In the genomic region with DNA sequence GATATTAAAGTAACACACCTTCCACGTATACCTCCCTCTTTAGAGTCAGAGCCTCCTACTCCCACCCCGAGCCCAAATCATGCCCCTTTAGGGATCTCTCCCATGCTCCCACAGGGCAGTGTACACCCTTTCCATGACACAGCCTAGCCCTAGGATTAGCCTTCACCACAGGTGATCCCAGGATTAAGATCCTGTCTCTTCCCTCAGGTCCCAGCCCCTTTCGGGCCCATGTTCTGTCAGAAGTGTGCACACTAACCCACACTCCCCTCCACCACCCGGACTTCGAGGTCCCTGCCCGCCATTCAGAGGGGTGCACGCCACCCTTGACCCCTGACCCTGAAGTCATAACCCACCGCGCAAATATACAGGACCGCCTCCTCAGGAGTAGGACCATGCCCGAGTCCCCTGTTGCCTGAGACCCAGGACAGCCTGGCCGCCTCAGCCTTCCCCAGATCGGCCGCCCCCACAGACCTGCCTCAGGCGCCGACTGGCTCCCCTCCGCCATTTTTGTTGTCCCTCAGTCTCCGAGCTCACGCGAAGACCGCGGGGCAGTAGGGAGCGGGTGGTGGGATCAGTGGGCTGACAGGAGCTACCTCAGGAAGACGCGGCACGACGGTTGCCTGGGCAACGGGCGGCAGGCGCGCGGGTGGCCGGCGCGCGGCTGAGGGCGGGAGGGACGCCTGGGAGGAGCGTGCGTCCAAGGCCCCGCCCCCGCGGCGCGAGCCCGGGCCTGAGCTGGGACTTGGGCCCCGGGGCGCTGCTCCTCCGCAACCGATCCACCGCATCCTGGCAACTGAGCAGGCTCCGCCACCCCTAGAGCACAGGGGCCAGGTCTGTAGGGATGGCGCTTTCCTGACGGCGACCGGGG, we compare ENCODE assay signal across 9 cellular contexts. TPM values are rescaled to one million over a fixed set of nuclear protein-coding genes. Genes with fewer than 3 reads are reported as not detected.
A peak's percentile ranks its signal among the peaks of the same experiment; 100 is the strongest.
DNase-seq lines count a peak whose midpoint lies in the region; ATAC-seq, FAIRE-seq and TF ChIP-seq lines count a peak whose summit lies in the region.
"Had no signal": no experiment of that assay in that cellular context is flagged by ENCODE, and none has a peak within 500 bp of the region (broad histone marks: within the 10 kb centered on the region; RNA-seq: fewer than 3 reads in every experiment).

A gene (minus strand): TSS at position 663 of the 868 bp plus-strand sequence.

- ATAC-seq in GM19463 (IDR thresholded peaks at IDR 0.05; ENCODE audit: unreplicated experiment) (peak; percentile 71), GM18858 (IDR thresholded peaks at IDR 0.05; ENCODE audit: unreplicated experiment) (no peak)
- ATAC-seq: Panc1 had no signal

- no peaks in the 10 kb centered on the region for H3K4me1 Mint-ChIP-seq in MCF 10A (ENCODE audit: insufficient read depth, unreplicated experiment)

- POLR2A ChIA-PET in MCF 10A (lab: Yijun Ruan, JAX), result no interaction called here

- no peak for FAIRE-seq in GM12892 (lab: Jason Lieb, UNC)

- no TSS peak for BruUV-seq in MCF 10A (replicated peaks; lab: Mats Ljungman, UMichigan)

- CTCF ChIA-PET in MCF 10A (lab: Yijun Ruan, JAX), result interaction anchor here (0.7 kb wide), 1 partner anchor 1108 kb away, joined by 5 read pairs; no protein-coding TSS in a partner anchor

- no peak within 1 kb of the TSS for H3K27ac Mint-ChIP-seq in MCF 10A (ENCODE audit: low read depth, unreplicated experiment)

- H3K4me3 ChIP-seq in skeletal muscle tissue (ENCODE audit: low read length in 3 of 3), result peak within 1 kb of the TSS; percentile 57 to 67 (median 60)

- no peaks in the 10 kb centered on the region for H3K27me3 Mint-ChIP-seq in MCF 10A (ENCODE audit: insufficient read depth, unreplicated experiment)

- TF ChIP-seq CTCF in MCF 10A (IDR thresholded peaks at IDR 0.05; ENCODE audit: unreplicated experiment), result no peak

- peak; percentile 44 for DNase-seq in NCI-H2171 treated with DMSO at 0.1 percent for 48 hours (lab: John Stamatoyannopoulos, UW)
- peak; percentile 11 for DNase-seq in MCF 10A (ENCODE audit: unreplicated experiment)
- peak; percentile 57 for DNase-seq in inferior parietal cortex (ENCODE audit: extremely low spot score)
- DNase-seq in GM12892 (ENCODE audit: insufficient read length), result no peak
- DNase-seq in activated naive CD4-positive, alpha-beta T cell (lab: John Stamatoyannopoulos, UW), result no peak

- TF ChIP-seq POLR2A in GM12892 (IDR thresholded peaks at IDR 0.05; ENCODE audit: low read depth, low read length), result no peak

- no peak within 1 kb of the TSS for H3K4me3 Mint-ChIP-seq in MCF 10A (ENCODE audit: unreplicated experiment)

- no peaks in the 10 kb centered on the region for H3K9me3 Mint-ChIP-seq in MCF 10A (ENCODE audit: unreplicated experiment)

- peak within 1 kb of the TSS in 1 of 3 donors; percentile 68 for H3K9ac ChIP-seq in skeletal muscle tissue (ENCODE audit: low read depth in 1 of 3, low read length in 3 of 3)

- H3K36me3 ChIP-seq in skeletal muscle tissue (ENCODE audit: control insufficient read depth in 3 of 3, insufficient read depth in 3 of 3, low read length in 3 of 3), result no peaks in the 10 kb centered on the region

- H3K9me3 ChIP-seq in skeletal muscle tissue (ENCODE audit: control insufficient read depth in 3 of 3, low read length in 3 of 3), result no peaks in the 10 kb centered on the region

- intact Hi-C loops in MCF 10A (cut with micrococcal nuclease), result no loop called here

- peaks cover 0 to 5% (median 2%) of the 10 kb centered on the region in 3 donors for H3K27me3 ChIP-seq in skeletal muscle tissue (ENCODE audit: control insufficient read depth in 3 of 3, insufficient read depth in 3 of 3, low read length in 3 of 3)

- peaks cover 2 to 6% (median 4%) of the 10 kb centered on the region in 3 donors for H3K4me1 ChIP-seq in skeletal muscle tissue (ENCODE audit: control insufficient read depth in 3 of 3, insufficient read depth in 3 of 3, low read length in 3 of 3)

- no peak within 1 kb of the TSS for H3K27ac ChIP-seq in skeletal muscle tissue (ENCODE audit: low read depth, low read length)

- no peaks in the 10 kb centered on the region for H3K36me3 Mint-ChIP-seq in MCF 10A (ENCODE audit: insufficient read depth, unreplicated experiment)

RNA-seq across cellular contexts. Expression of the gene that starts here (rescaled TPM):
- total RNA-seq in MCF 10A (2022) (not detected in 2 replicates), skeletal muscle tissue (under 0.01 TPM)
- not detected for polyA plus RNA-seq in GM12892 (2012; ENCODE audit: missing spikeins)

Comparison
In these comparisons a context has a peak if more than half of its experiments do, and no peak if none do; other contexts are left out.
1. Peak in DNase-seq in MCF 10A; RNA of the gene not detected or under 1 TPM.
2. DNase-seq: peak in NCI-H2171 treated with DMSO at 0.1 percent for 48 hours (single experiment) and inferior parietal cortex (single experiment); none in GM12892 (single experiment) and activated naive CD4-positive, alpha-beta T cell (0 of 4).